Comparison of ENCODE assay signal across 22 cellular contexts in the genomic region with DNA sequence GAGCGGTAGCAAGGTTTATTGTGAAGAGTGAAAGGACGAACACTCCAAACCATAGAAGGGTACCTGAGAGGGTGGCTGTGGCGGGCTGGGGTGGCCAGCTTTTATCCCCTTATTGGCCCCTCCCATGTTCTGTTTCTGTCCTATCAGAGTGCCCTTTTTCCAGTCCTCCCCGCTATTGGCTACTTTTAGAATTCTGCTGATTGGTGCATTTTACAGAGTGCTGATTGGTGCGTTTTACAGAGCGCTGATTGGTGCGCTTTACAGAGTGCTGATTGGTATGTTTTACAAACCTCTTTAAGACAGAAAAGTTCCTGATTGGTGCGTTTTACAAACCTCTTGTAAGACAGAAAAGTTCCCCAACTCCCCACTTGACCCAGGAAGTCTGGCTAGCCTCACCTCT. TPM values are rescaled to one million over a fixed set of nuclear protein-coding genes. Genes with fewer than 3 reads are reported as not detected.
DNase-seq lines count a peak whose midpoint lies in the region; ATAC-seq, FAIRE-seq and TF ChIP-seq lines count a peak whose summit lies in the region.
"Had no signal": no experiment of that assay in that cellular context is flagged by ENCODE, and none has a peak within 500 bp of the region (broad histone marks: within the 10 kb centered on the region; RNA-seq: fewer than 3 reads in every experiment).

No MANE protein-coding gene starts in this region.

- POLR2A ChIA-PET in A549 (lab: Yijun Ruan, JAX) = no interaction called here

- ATAC-seq in heart right ventricle (no peak), A549 (no peak)
- ATAC-seq: GM12878 had no signal

- peaks cover 0 to 23% of the 10 kb centered on the region in 2 donors for H3K4me1 ChIP-seq in right atrium auricular region
- peaks cover 0 to 8% (median 0%) of the 10 kb centered on the region in 9 donors for H3K4me1 ChIP-seq in heart right ventricle
- no peaks in the 10 kb centered on the region; the same call in 2 of the 3 replicates for H3K4me1 ChIP-seq in A549
- H3K4me1 ChIP-seq in testis = no peaks in the 10 kb centered on the region

- H3K9me3 ChIP-seq in right atrium auricular region = peaks cover 0 to 3% of the 10 kb centered on the region in 2 donors
- peaks cover 0 to 18% (median 0%) of the 10 kb centered on the region in 11 donors for H3K9me3 ChIP-seq in heart right ventricle
- H3K9me3 ChIP-seq in A549 = no peaks in the 10 kb centered on the region
- no peaks in the 10 kb centered on the region for H3K9me3 ChIP-seq in testis
- H3K9me3 ChIP-seq: Caco-2 had no signal

- H3K27ac ChIP-seq in right atrium auricular region = peak overlapping the region; percentile 68 to 81
- no peak overlapping the region for H3K27ac ChIP-seq in heart right ventricle
- no peak overlapping the region for H3K27ac ChIP-seq in A549
- no peak overlapping the region for H3K27ac ChIP-seq in testis
- H3K27ac ChIP-seq: GM23248 had no signal

- H3K4me2 ChIP-seq in A549 = no peak overlapping the region

- TF ChIP-seq EP300 in A549 (IDR thresholded peaks at IDR 0.05) = no peak

- H3K27me3 ChIP-seq in right atrium auricular region = no peaks in the 10 kb centered on the region
- peaks cover 0 to 50% (median 14%) of the 10 kb centered on the region in 7 donors for H3K27me3 ChIP-seq in heart right ventricle
- H3K27me3 ChIP-seq in testis = no peaks in the 10 kb centered on the region

- TF ChIP-seq CTCF in right atrium auricular region (IDR thresholded peaks at IDR 0.05) = no peak
- no peak for TF ChIP-seq CTCF in heart right ventricle (IDR thresholded peaks at IDR 0.05)
- no peak for TF ChIP-seq CTCF in A549 (IDR thresholded peaks at IDR 0.05)
- no peak for TF ChIP-seq CTCF in testis (IDR thresholded peaks at IDR 0.05)

- WGBS in heart right ventricle, 2 donors = 90 to 94% methylated on average over 8 of the region's 8 CpGs
- 81% methylated on average over 8 of the region's 8 CpGs for WGBS in A549 (ENCODE audit: missing lambda C conversion rate)
- WGBS in testis, 2 donors = 51 to 79% methylated on average over 6 to 8 of the region's 8 CpGs

- no peak for DNase-seq in right atrium auricular region (ENCODE audit: low spot score)
- DNase-seq in heart right ventricle = no peak
- no peak for DNase-seq in A549 (ENCODE audit: low read depth in 1 of 2, low spot score in 1 of 2)
- peak; percentile 1 for DNase-seq in NAMALWA (ENCODE audit: low spot score)
- peak; percentile 71 for DNase-seq in testis
- DNase-seq in HPDE6-E6E7 (ENCODE audit: extremely low spot score) = no peak
- DNase-seq in NCI-H2081 (lab: John Stamatoyannopoulos, UW) = no peak
- DNase-seq: 8988T; C1 segment of cervical spinal cord; Caco-2; CD4-positive, alpha-beta memory T cell; DMS153; DND-41; GM23248; H7; HCEC 1CT had no signal

- FAIRE-seq in A549 (lab: Jason Lieb, UNC) = no peak
- FAIRE-seq: G401.6, GM12878, GM19239, H1 had no signal

- no peaks in the 10 kb centered on the region for H3K36me3 ChIP-seq in right atrium auricular region
- no peaks in the 10 kb centered on the region for H3K36me3 ChIP-seq in heart right ventricle
- H3K36me3 ChIP-seq in testis (ENCODE audit: low read depth, missing control alignments) = no peaks in the 10 kb centered on the region

- intact Hi-C loops in heart right ventricle (cut with DNase I) = loop anchor here in 2 of 10 donors (10.0 kb wide), 1 partner anchor 75 kb away; no protein-coding TSS in a partner anchor
- intact Hi-C loops in testis (cut with DNase I; ENCODE audit: low total_unique reads) = no loop called here

- TF ChIP-seq POLR2A in A549 (IDR thresholded peaks at IDR 0.05; ENCODE audit: low read length) = no peak
- no peak for TF ChIP-seq POLR2A in testis (IDR thresholded peaks at IDR 0.05)

- TF ChIP-seq RAD21 in A549 (conservative IDR thresholded peaks at IDR 0.05 in 1 of 2, IDR thresholded peaks at IDR 0.05 in 1 of 2) = no peak

- CTCF ChIA-PET in A549 (lab: Yijun Ruan, JAX) = interaction anchor here (0.9 kb wide), 1 partner anchor 116 kb away, joined by 3 read pairs; no protein-coding TSS in a partner anchor

- no peak overlapping the region for H3K4me3 ChIP-seq in right atrium auricular region
- no peak overlapping the region for H3K4me3 ChIP-seq in heart right ventricle
- no peak overlapping the region for H3K4me3 ChIP-seq in A549
- peak overlapping the region in 1 of 2 donors; percentile 22 for H3K4me3 ChIP-seq in testis
- H3K4me3 ChIP-seq: GM12878, GM23248 had no signal

TF ChIP-seq in A549, 52 proteins besides CTCF, POLR2A, EP300 and RAD21:
- TF ChIP-seq SREBF2 (IDR thresholded peaks at IDR 0.05) (no peak), MAFK (IDR thresholded peaks at IDR 0.05; ENCODE audit: partially characterized antibody) (peak; percentile 95)

RNA-seq across cellular contexts. Expression of gene GSG1L2, which starts 12.5 kb away (rescaled TPM):
- total RNA-seq in right atrium auricular region = not detected
- total RNA-seq in heart right ventricle = not detected
- not detected for polyA plus RNA-seq in heart right ventricle
- polyA plus RNA-seq in A549 (2011; rRNA removed) = not detected in 2 replicates
- polyA plus RNA-seq in A549 (2012; cell fraction: cytosol; rRNA removed) = 0.08 TPM in 1 of 2 replicates, not detected in the other
- 0.23 TPM in 1 of 2 replicates, not detected in the other for polyA plus RNA-seq in A549 (2012; cell fraction: nucleus; rRNA removed)
- not detected in 3 replicates for polyA plus RNA-seq in A549 (2017; fragmentation: RNase III; extraction: RNeasy Plus Mini Kit Qiagen cat#74134 plus additional on column Dnase treatment)
- polyA minus RNA-seq in A549 (2011; rRNA and poly(A)+ RNA removed) = not detected in 2 replicates
- total RNA-seq in testis = under 1 TPM in 1 of 2 donors, not detected in 1; 0.50 TPM
- polyA plus RNA-seq in testis (ENCODE audit: insufficient read depth, low read depth, low replicate concordance) = 0.79 TPM
- total RNA-seq: A673; Caco-2; CD4-positive, alpha-beta memory T cell; GM12878; GM23248; H1; H7 had no signal
- polyA plus RNA-seq: BJ; CD4-positive, alpha-beta memory T cell; GM12878; GM23248; H1 had no signal

RNA-seq across cellular contexts. Expression of gene GLP2R, which starts 16.3 kb away (rescaled TPM):
- total RNA-seq in right atrium auricular region = 1 to 10 TPM; 1.0 to 1.7 TPM
- under 1 TPM in 8 of 10 donors, not detected in 2; 0.09 to 0.41 (median 0.21) TPM for total RNA-seq in heart right ventricle
- under 1 TPM; 0.13 to 0.15 TPM for polyA plus RNA-seq in heart right ventricle
- polyA plus RNA-seq in A549 (2011; rRNA removed) = 48.7 and 76.4 TPM in 2 replicates
- polyA plus RNA-seq in A549 (2012; cell fraction: cytosol; rRNA removed) = 9.6 and 16.7 TPM in 2 replicates
- polyA plus RNA-seq in A549 (2012; cell fraction: nucleus; rRNA removed) = 7.3 and 11.0 TPM in 2 replicates
- polyA plus RNA-seq in A549 (2017; fragmentation: RNase III; extraction: RNeasy Plus Mini Kit Qiagen cat#74134 plus additional on column Dnase treatment) = 23.6 to 34.1 TPM (median 27.9 TPM) in 3 replicates
- 153 and 165 TPM in 2 replicates for polyA minus RNA-seq in A549 (2011; rRNA and poly(A)+ RNA removed)
- total RNA-seq in testis = 1 to 10 TPM in 1 of 2 donors, under 1 TPM in 1; 0.81 to 1.3 TPM
- polyA plus RNA-seq in testis (ENCODE audit: insufficient read depth, low read depth, low replicate concordance) = 0.70 TPM
- total RNA-seq: A673; Caco-2; CD4-positive, alpha-beta memory T cell; GM12878; GM23248; H1; H7 had no signal
- polyA plus RNA-seq: CD4-positive, alpha-beta memory T cell; GM12878; GM23248; H1 had no signal

RNA-seq across cellular contexts. Expression of gene DHRS7C, which starts 18.0 kb away (rescaled TPM):
- total RNA-seq in right atrium auricular region = 100 to 1,000 TPM in 1 of 2 donors, 10 to 100 TPM in 1; 79.3 to 201 TPM
- 100 to 1,000 TPM in 2 of 10 donors, 10 to 100 TPM in 5, 1 to 10 TPM in 2, under 1 TPM in 1; 0.51 to 180 (median 15.7) TPM for total RNA-seq in heart right ventricle
- 10 to 100 TPM; 12.6 to 44.9 TPM for polyA plus RNA-seq in heart right ventricle
- not detected in 2 replicates for polyA plus RNA-seq in A549 (2011; rRNA removed)
- not detected in 2 replicates for polyA plus RNA-seq in A549 (2012; cell fraction: cytosol; rRNA removed)
- polyA plus RNA-seq in A549 (2012; cell fraction: nucleus; rRNA removed) = not detected in 2 replicates
- not detected in 3 replicates for polyA plus RNA-seq in A549 (2017; fragmentation: RNase III; extraction: RNeasy Plus Mini Kit Qiagen cat#74134 plus additional on column Dnase treatment)
- not detected in 2 replicates for polyA minus RNA-seq in A549 (2011; rRNA and poly(A)+ RNA removed)
- total RNA-seq in testis = under 1 TPM in 1 of 2 donors, not detected in 1; 0.79 TPM
- 0.46 TPM for polyA plus RNA-seq in testis (ENCODE audit: insufficient read depth, low read depth, low replicate concordance)
- total RNA-seq: A673; Caco-2; CD4-positive, alpha-beta memory T cell; GM12878; GM23248; H1; H7 had no signal
- polyA plus RNA-seq: BJ; CD4-positive, alpha-beta memory T cell; GM12878; GM23248; H1 had no signal

Comparison
In these comparisons a context has a peak if more than half of its experiments do, and no peak if none do; other contexts are left out.
1. H3K27ac ChIP-seq: peak in right atrium auricular region (2 of 2); none in heart right ventricle (0 of 10), A549 (0 of 2) and testis (0 of 2).
2. DNase-seq: peak in NAMALWA (single experiment) and testis (single experiment); none in right atrium auricular region (single experiment), heart right ventricle (0 of 2), A549 (0 of 2), HPDE6-E6E7 (single experiment) and NCI-H2081 (0 of 2).